23 cellular contexts compared by ENCODE assay signal in genomic region chr4:123248260-123248659, GRCh38.
DNase-seq lines count a peak whose midpoint lies in the region; ATAC-seq, FAIRE-seq and TF ChIP-seq lines count a peak whose summit lies in the region.
"Had no signal": no experiment of that assay in that cellular context is flagged by ENCODE, and none has a peak within 500 bp of the region (broad histone marks: within the 10 kb centered on the region; RNA-seq: fewer than 3 reads in every experiment).

No MANE protein-coding gene starts in this region.

- H3K4me2 ChIP-seq in Karpas-422 (ENCODE audit: low read depth, low read length, poor library complexity, severe bottlenecking) = no peak overlapping the region
- H3K4me2 ChIP-seq: KMS-11 had no signal

- H3K4me1 ChIP-seq in Karpas-422 (ENCODE audit: low read length) = peaks cover 26% of the 10 kb centered on the region
- H3K4me1 ChIP-seq: right lobe of liver had no signal

- H3K36me3 ChIP-seq in Karpas-422 (ENCODE audit: insufficient read depth, low read length) = no peaks in the 10 kb centered on the region

- H3K27me3 ChIP-seq in Karpas-422 (ENCODE audit: low read length) = no peaks in the 10 kb centered on the region
- H3K27me3 ChIP-seq: right lobe of liver had no signal

- TF ChIP-seq CTCF in AG09319 (IDR thresholded peaks at IDR 0.05; ENCODE audit: low read depth, low read length) (no peak), omental fat pad (IDR thresholded peaks at IDR 0.05) (no peak)

- DNase-seq in AG09319 (ENCODE audit: extremely low read depth, low read depth) (peak; percentile 35), Karpas-422 (peak; percentile 30), omental fat pad (ENCODE audit: low spot score) (no peak), SHP77 treated with DMSO at 0.1 percent for 48 hours (lab: John Stamatoyannopoulos, UW) (no peak), NCI-H2196 (lab: John Stamatoyannopoulos, UW; ENCODE audit: unreplicated experiment) (no peak), kidney glomerular epithelial cell (lab: John Stamatoyannopoulos, UW) (no peak)
- no peak for DNase-seq in activated CD8-positive, alpha-beta memory T cell treated with anti-CD3 and anti-CD28 coated beads, Interleukin-2, amount 50 U/mL, for 4 hours
- DNase-seq: activated CD4-positive, alpha-beta T cell treated with anti-CD3 and anti-CD28 coated beads for 36 hours; activated effector memory CD4-positive, alpha-beta T cell treated with Interleukin-2 at 50 U/mL for 16 hours; Calu3; cerebellar nuclear complex; effector memory CD4-positive, alpha-beta T cell; HFFc6; NCI-H1417 treated with DMSO at 0.1 percent for 48 hours; NCI-H2227 treated with DMSO at 0.1 percent for 48 hours; nucleus accumbens; right lobe of liver; stimulated activated CD4-positive, alpha-beta T cell treated with anti-CD3 and anti-CD28 coated beads, Interleukin-1b, Interleukin-23, amount 100 ng/mL, for 48 hours had no signal

- peak; percentile 95 for FAIRE-seq in endometrium (lab: Jason Lieb, UNC)
- FAIRE-seq: frontal cortex, GM12878, RCC 7860 had no signal

- no peaks in the 10 kb centered on the region for H4K20me1 ChIP-seq in Karpas-422 (ENCODE audit: insufficient read depth, low read depth, low read length)

- H3K9ac ChIP-seq in Karpas-422 (ENCODE audit: low read length) = no peak overlapping the region
- H3K9ac ChIP-seq: KMS-11 had no signal

- no peaks in the 10 kb centered on the region for H3K9me2 ChIP-seq in Karpas-422 (replicated peaks; ENCODE audit: insufficient read depth, low read length)

- H2AFZ ChIP-seq in Karpas-422 (ENCODE audit: low read length) = no peak overlapping the region

- no peaks in the 10 kb centered on the region for H3K9me3 ChIP-seq in Karpas-422 (ENCODE audit: low read length)
- H3K9me3 ChIP-seq: right lobe of liver had no signal

- H3K79me2 ChIP-seq in Karpas-422 (ENCODE audit: low read length) = 0 out of 2 replicates have a peak, but pooled peaks cover 3% of the 10 kb centered on the region

- H3K27ac ChIP-seq in Karpas-422 (ENCODE audit: low read length) = no peak overlapping the region; the same call in 1 of the 2 replicates
- H3K27ac ChIP-seq: KMS-11, right lobe of liver had no signal

- H3K4me3 ChIP-seq in Karpas-422 (ENCODE audit: low read length) = no peak overlapping the region
- H3K4me3 ChIP-seq: GM12878, right lobe of liver had no signal

- ATAC-seq in omental fat pad (ENCODE audit: low FRiP score) = peak; percentile 82
- ATAC-seq: activated CD4-positive, alpha-beta T cell treated with anti-CD3 and anti-CD28 coated beads for 36 hours; GM12878; right lobe of liver had no signal

Comparison
In these comparisons a context has a peak if more than half of its experiments do, and no peak if none do; other contexts are left out.
1. DNase-seq: peak in AG09319 (single experiment) and Karpas-422 (single experiment); none in omental fat pad (single experiment), SHP77 treated with DMSO at 0.1 percent for 48 hours (single experiment), activated CD8-positive, alpha-beta memory T cell treated with anti-CD3 and anti-CD28 coated beads, Interleukin-2, amount 50 U/mL, for 4 hours (single experiment), NCI-H2196 (single experiment) and kidney glomerular epithelial cell (single experiment).